1 cellular context compared by ENCODE assay signal in the genomic region with DNA sequence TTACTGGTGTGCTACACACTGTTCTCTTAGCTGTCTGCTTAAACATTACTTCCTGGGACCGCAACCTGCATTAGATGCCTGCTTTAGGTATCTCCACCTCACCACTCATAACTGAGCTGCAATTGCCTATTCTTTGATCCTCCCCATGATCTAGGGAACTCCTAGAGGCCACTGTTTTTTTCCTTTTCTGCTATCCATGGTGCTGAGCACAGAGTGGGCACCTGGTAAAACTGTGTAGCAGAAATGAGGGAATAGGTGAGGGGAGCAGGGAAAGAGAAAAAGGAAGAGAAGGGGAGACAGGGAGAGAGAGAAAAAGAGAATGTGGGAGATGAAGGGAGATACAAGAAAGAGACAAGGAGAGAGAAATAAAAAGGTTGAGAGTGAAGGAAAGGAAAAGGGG.
TF ChIP-seq lines count a peak whose summit lies in the region.

No MANE protein-coding gene starts in this region.

TF ChIP-seq in HCT116, 20 proteins besides CTCF, POLR2A, EP300 and RAD21 (continued from another document):
- TF ChIP-seq, protein P1, sequence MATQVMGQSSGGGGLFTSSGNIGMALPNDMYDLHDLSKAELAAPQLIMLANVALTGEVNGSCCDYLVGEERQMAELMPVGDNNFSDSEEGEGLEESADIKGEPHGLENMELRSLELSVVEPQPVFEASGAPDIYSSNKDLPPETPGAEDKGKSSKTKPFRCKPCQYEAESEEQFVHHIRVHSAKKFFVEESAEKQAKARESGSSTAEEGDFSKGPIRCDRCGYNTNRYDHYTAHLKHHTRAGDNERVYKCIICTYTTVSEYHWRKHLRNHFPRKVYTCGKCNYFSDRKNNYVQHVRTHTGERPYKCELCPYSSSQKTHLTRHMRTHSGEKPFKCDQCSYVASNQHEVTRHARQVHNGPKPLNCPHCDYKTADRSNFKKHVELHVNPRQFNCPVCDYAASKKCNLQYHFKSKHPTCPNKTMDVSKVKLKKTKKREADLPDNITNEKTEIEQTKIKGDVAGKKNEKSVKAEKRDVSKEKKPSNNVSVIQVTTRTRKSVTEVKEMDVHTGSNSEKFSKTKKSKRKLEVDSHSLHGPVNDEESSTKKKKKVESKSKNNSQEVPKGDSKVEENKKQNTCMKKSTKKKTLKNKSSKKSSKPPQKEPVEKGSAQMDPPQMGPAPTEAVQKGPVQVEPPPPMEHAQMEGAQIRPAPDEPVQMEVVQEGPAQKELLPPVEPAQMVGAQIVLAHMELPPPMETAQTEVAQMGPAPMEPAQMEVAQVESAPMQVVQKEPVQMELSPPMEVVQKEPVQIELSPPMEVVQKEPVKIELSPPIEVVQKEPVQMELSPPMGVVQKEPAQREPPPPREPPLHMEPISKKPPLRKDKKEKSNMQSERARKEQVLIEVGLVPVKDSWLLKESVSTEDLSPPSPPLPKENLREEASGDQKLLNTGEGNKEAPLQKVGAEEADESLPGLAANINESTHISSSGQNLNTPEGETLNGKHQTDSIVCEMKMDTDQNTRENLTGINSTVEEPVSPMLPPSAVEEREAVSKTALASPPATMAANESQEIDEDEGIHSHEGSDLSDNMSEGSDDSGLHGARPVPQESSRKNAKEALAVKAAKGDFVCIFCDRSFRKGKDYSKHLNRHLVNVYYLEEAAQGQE (IDR thresholded peaks at IDR 0.05; ENCODE audit: low read depth): peak; percentile 65
- TF ChIP-seq MAX (IDR thresholded peaks at IDR 0.05): no peak
- TF ChIP-seq TCF7L2 (IDR thresholded peaks at IDR 0.05; ENCODE audit: borderline replicate concordance, extremely low read depth, insufficient read depth, insufficient read length): no peak
